Comparison of ENCODE assay signal across 1 cellular context in genomic region chr7:18535811-18536413, GRCh38.
TF ChIP-seq lines count a peak whose summit lies in the region.

No MANE protein-coding gene starts in this region.

TF ChIP-seq in IMR-90, 13 proteins besides CTCF, POLR2A, EP300 and RAD21 (continued from another document):
- TF ChIP-seq RFX5 (IDR thresholded peaks at IDR 0.05; ENCODE audit: low read depth, low read length) (no peak), MXI1 (IDR thresholded peaks at IDR 0.05; ENCODE audit: borderline replicate concordance, low read depth, low read length) (no peak), MAZ (IDR thresholded peaks at IDR 0.05; ENCODE audit: borderline replicate concordance, low read depth, low read length) (no peak), FOS (IDR thresholded peaks at IDR 0.05; ENCODE audit: low read depth, low read length) (no peak), SMC3 (IDR thresholded peaks at IDR 0.05; ENCODE audit: low read depth, low read length) (no peak), BHLHE40 (IDR thresholded peaks at IDR 0.05; ENCODE audit: low read depth, low read length) (no peak), NFE2L2 (IDR thresholded peaks at IDR 0.05; ENCODE audit: low read depth, low read length) (no peak), ELK1 (IDR thresholded peaks at IDR 0.05; ENCODE audit: borderline replicate concordance, low read depth, low read length) (no peak)
